ENCODE assay signal across 26 cellular contexts in the genomic region with DNA sequence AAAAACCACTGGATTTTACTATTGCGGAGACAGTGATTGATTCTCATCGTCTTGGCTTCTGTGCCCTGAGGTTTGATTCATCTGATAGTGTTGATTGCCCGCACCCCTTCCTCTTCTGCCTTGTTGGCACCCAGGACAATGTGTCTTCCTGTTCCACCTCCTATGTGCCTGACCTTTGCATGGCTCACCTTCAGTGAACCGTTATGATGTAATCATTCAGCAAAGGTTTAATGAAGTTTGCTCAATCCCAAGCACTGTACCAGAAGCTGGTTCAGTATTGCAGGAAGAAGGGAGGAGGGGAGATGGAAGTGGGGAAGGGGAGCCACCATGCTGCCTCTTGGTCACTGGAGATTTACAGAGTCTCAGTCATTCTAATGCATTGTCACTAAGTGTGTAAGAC. TPM values are rescaled to one million over a fixed set of nuclear protein-coding genes. Genes with fewer than 3 reads are reported as not detected.
"Had no signal": no experiment of that assay in that cellular context is flagged by ENCODE, and none has a peak within 500 bp of the region (broad histone marks: within the 10 kb centered on the region; RNA-seq: fewer than 3 reads in every experiment).

No MANE protein-coding gene starts in this region.

- DNase-seq: activated CD4-positive, alpha-beta memory T cell treated with anti-CD3 and anti-CD28 coated beads, Interleukin-2, amount 10 ng/mL, durations not matched to agents 7 days and 5 days; activated CD4-positive, alpha-beta T cell treated with anti-CD3 and anti-CD28 coated beads for 1 hour; activated CD4-positive, alpha-beta T cell treated with anti-CD3 and anti-CD28 coated beads for 4 hours; activated CD4-positive, alpha-beta T cell treated with anti-CD3 and anti-CD28 coated beads, Interleukin-2, amount 10 ng/mL, durations not matched to agents 7 days and 5 days; activated CD4-positive, alpha-beta T cell treated with anti-CD3 and anti-CD28 coated beads, Interleukin-2, amount 50 U/mL, for 4 hours; activated CD8-positive, alpha-beta memory T cell treated with anti-CD3 and anti-CD28 coated beads, Interleukin-2, amount 50 U/mL, for 48 hours; activated gamma-delta T cell treated with Interleukin-2 at 50 U/mL for 16 hours; activated naive CD4-positive, alpha-beta T cell treated with anti-CD3 and anti-CD28 coated beads, Interleukin-2, amount 50 U/mL, for 16 hours; activated naive CD4-positive, alpha-beta T cell treated with Interleukin-2 at 50 U/mL for 16 hours; activated T-cell treated with anti-CD3 and anti-CD28 coated beads for 4 hours; activated T-cell treated with anti-CD3 and anti-CD28 coated beads, Interleukin-2, amount 50 U/mL, for 24 hours; activated T-cell treated with anti-CD3 and anti-CD28 coated beads, Interleukin-2, amount 50 U/mL, for 72 hours; amniotic stem cell; anterior cingulate cortex; brain microvascular endothelial cell; dorsolateral prefrontal cortex; effector memory CD4-positive, alpha-beta T cell; endodermal cell; foreskin fibroblast; head of caudate nucleus; T-helper 1 cell; T-helper 17 cell had no signal

- ATAC-seq: activated T-cell treated with anti-CD3 and anti-CD28 coated beads, Interleukin-2, amount 50 U/mL, for 72 hours; esophagus mucosa; T-helper 17 cell; WTC11 had no signal

- H3K27me3 ChIP-seq: brain microvascular endothelial cell had no signal

- H3K36me3 ChIP-seq: brain microvascular endothelial cell had no signal

- H3K27ac ChIP-seq: brain microvascular endothelial cell, coronary artery, dorsolateral prefrontal cortex, VCaP had no signal

- H3K4me3 ChIP-seq: coronary artery, dorsolateral prefrontal cortex had no signal

RNA-seq across cellular contexts. Expression of gene PDGFRA, which starts 36.3 kb away (rescaled TPM):
- total RNA-seq: activated CD4-positive, alpha-beta T cell treated with anti-CD3 and anti-CD28 coated beads, Interleukin-2, amount 10 ng/mL, durations not matched to agents 7 days and 5 days had no signal
